Comparison of ENCODE assay signal across 2 cellular contexts in genomic region chr10:91573320-91573719, GRCh38.
TF ChIP-seq lines count a peak whose summit lies in the region.

No MANE protein-coding gene starts in this region.

TF ChIP-seq in HepG2, 621 proteins besides CTCF, POLR2A, EP300 and RAD21:
- TF ChIP-seq ZNF12 (CRISPR knock-in tag; IDR thresholded peaks at IDR 0.05) (peak; percentile 89), FOXA1 (IDR thresholded peaks at IDR 0.05) (no peak), FOXA1 (CRISPR knock-in tag; IDR thresholded peaks at IDR 0.05) (no peak)
TF ChIP-seq in HepG2: peak in this region for 1.

TF ChIP-seq in K562, 482 proteins besides CTCF, POLR2A, EP300 and RAD21:
- TF ChIP-seq CBX3 (IDR thresholded peaks at IDR 0.05; ENCODE audit: borderline replicate concordance in 1 of 2, low read length in 2 of 2) = no peak
- TF ChIP-seq ZNF12 (CRISPR knock-in tag; IDR thresholded peaks at IDR 0.05) = peak; percentile 97
- peak; percentile 70 for TF ChIP-seq ZNF512 (tag; IDR thresholded peaks at IDR 0.05)
